15 cellular contexts compared by ENCODE assay signal in genomic region chr1:206512521-206513180, GRCh38. TPM values are rescaled to one million over a fixed set of nuclear protein-coding genes. Genes with fewer than 3 reads are reported as not detected.
DNase-seq lines count a peak whose midpoint lies in the region; ATAC-seq and TF ChIP-seq lines count a peak whose summit lies in the region.
"Had no signal": no experiment of that assay in that cellular context is flagged by ENCODE, and none has a peak within 500 bp of the region (broad histone marks: within the 10 kb centered on the region; RNA-seq: fewer than 3 reads in every experiment).

No MANE protein-coding gene starts in this region.

- H3K27ac ChIP-seq in IMR-90 (ENCODE audit: insufficient read depth, low read length) (no peak overlapping the region), lower lobe of right lung (peak overlapping the region; percentile 80), suprapubic skin (peak overlapping the region; percentile 75)
- H3K27ac ChIP-seq: HL-60 had no signal

- no peaks in the 10 kb centered on the region for H3K36me3 ChIP-seq in IMR-90 (ENCODE audit: control insufficient read depth, insufficient read depth, low read length)
- H3K36me3 ChIP-seq in lower lobe of right lung, result no peaks in the 10 kb centered on the region
- H3K36me3 ChIP-seq in suprapubic skin, result no peaks in the 10 kb centered on the region

- peak overlapping the region; percentile 61; the same call in 1 of the 2 replicates for H2BK20ac ChIP-seq in IMR-90 (ENCODE audit: low read depth, low read length)

- no peak overlapping the region for H3K4me3 ChIP-seq in IMR-90 (ENCODE audit: insufficient read depth, low read depth, low read length)
- no peak overlapping the region for H3K4me3 ChIP-seq in lower lobe of right lung
- H3K4me3 ChIP-seq in suprapubic skin, result no peak overlapping the region

- POLR2A ChIA-PET in IMR-90 (lab: Charles Lee; ENCODE audit: unreplicated experiment), result no interaction called here
- POLR2A ChIA-PET in MCF 10A (lab: Yijun Ruan, JAX), result interaction anchor here (0.7 to 1.7 kb wide), 16 partner anchors 9 to 764 kb away, joined by 3 to 10 read pairs (median 4); partner anchors contain the start of genes DYRK3 and IKBKE

- in situ Hi-C loops in IMR-90 (cut with MboI; ENCODE audit: low sequenced_read_pairs), result no loop called here

- peak overlapping the region; percentile 70 for H3K4ac ChIP-seq in IMR-90 (ENCODE audit: low read depth, low read length)

- peak overlapping the region; percentile 21; the same call in 1 of the 2 replicates for H2AK5ac ChIP-seq in IMR-90 (ENCODE audit: low read depth, low read length)

- H2AFZ ChIP-seq in IMR-90 (replicated peaks; ENCODE audit: low read length, poor library complexity), result peak overlapping the region; percentile 29

- peak overlapping the region; percentile 79 for H2AK9ac ChIP-seq in IMR-90 (replicated peaks; ENCODE audit: low read depth, low read length, poor library complexity)

- H3K79me1 ChIP-seq in IMR-90 (ENCODE audit: low read depth in 1 of 2, low read length in 2 of 2), result peaks cover 0 to 7% of the 10 kb centered on the region in 2 experiments; a peak in 1 of 4 replicates

- 75% methylated on average over 2 of the region's 11 CpGs; no CpG with 5 or more reads in 1 of the 2 experiments for WGBS in IMR-90 (ENCODE audit: extremely low coverage in 2 of 2, insufficient read length in 1 of 2), 2 experiments
- 54% methylated on average over 10 of the region's 11 CpGs for WGBS in suprapubic skin

- ATAC-seq in IMR-90 (ENCODE audit: low read depth), result no peak
- peak; percentile 46 to 59 for ATAC-seq in lower lobe of right lung
- ATAC-seq: activated CD4-positive, alpha-beta T cell treated with anti-CD3 and anti-CD28 coated beads for 36 hours; natural killer cell; T-helper 17 cell had no signal

- no peak overlapping the region for H3K23ac ChIP-seq in IMR-90 (ENCODE audit: low read depth, low read length)

- H4K20me1 ChIP-seq in IMR-90 (ENCODE audit: insufficient read depth, low read length), result no peaks in the 10 kb centered on the region

- H2BK120ac ChIP-seq in IMR-90 (ENCODE audit: low read depth, low read length), result peak overlapping the region; percentile 79

- peak overlapping the region; percentile 99 for H3K27ac Mint-ChIP-seq in MCF 10A (ENCODE audit: low read depth, unreplicated experiment)
- H3K27ac Mint-ChIP-seq: activated CD4-positive, alpha-beta T cell treated with anti-CD3 and anti-CD28 coated beads for 36 hours; activated naive CD8-positive, alpha-beta T cell treated with anti-CD3 and anti-CD28 coated beads for 36 hours; natural killer cell; stimulated activated naive CD8-positive, alpha-beta T cell treated with anti-CD3 and anti-CD28 coated beads, Interleukin-15, Interleukin-2, amounts not matched to agents 100 ng/mL and 50 ng/mL, for 24 hours; T-helper 17 cell had no signal

- no peak overlapping the region for H3K56ac ChIP-seq in IMR-90 (ENCODE audit: extremely low read depth, insufficient read depth, low read length)

- H3K9me3 Mint-ChIP-seq in MCF 10A (ENCODE audit: unreplicated experiment), result no peaks in the 10 kb centered on the region
- H3K9me3 Mint-ChIP-seq: activated naive CD8-positive, alpha-beta T cell treated with anti-CD3 and anti-CD28 coated beads for 36 hours; natural killer cell; stimulated activated naive CD8-positive, alpha-beta T cell treated with anti-CD3 and anti-CD28 coated beads, Interleukin-15, Interleukin-2, amounts not matched to agents 100 ng/mL and 50 ng/mL, for 24 hours had no signal

- dilution Hi-C loops in IMR-90 (cut with HindIII; ENCODE audit: low sequenced_read_pairs, unreplicated experiment), result no loop called here

- DNase-seq in IMR-90 (no peak), MCF 10A (ENCODE audit: unreplicated experiment) (no peak), lower lobe of right lung (no peak), suprapubic skin (ENCODE audit: low spot score in 2 of 2) (no peak), glomerular visceral epithelial cell (ENCODE audit: extremely low spot score) (no peak), NCI-H1105 treated with DMSO at 0.1 percent for 48 hours (lab: John Stamatoyannopoulos, UW) (no peak), NCI-H1436 (lab: John Stamatoyannopoulos, UW) (no peak), GDM1 (lab: John Stamatoyannopoulos, UW) (no peak)
- DNase-seq: activated CD4-positive, alpha-beta T cell treated with anti-CD3 and anti-CD28 coated beads for 36 hours; activated naive CD8-positive, alpha-beta T cell treated with anti-CD3 and anti-CD28 coated beads for 36 hours; Karpas-422; natural killer cell; T-helper 17 cell had no signal

- no peak overlapping the region for H3K4me2 ChIP-seq in IMR-90 (ENCODE audit: low read depth, low read length)

- no peak overlapping the region for H3K18ac ChIP-seq in IMR-90 (ENCODE audit: low read depth, low read length)

- H3K9ac ChIP-seq in IMR-90 (ENCODE audit: low read depth, low read length), result no peak overlapping the region

- no peak overlapping the region for H2BK15ac ChIP-seq in IMR-90 (ENCODE audit: low read depth, low read length)

- TF ChIP-seq POLR2A in IMR-90 (IDR thresholded peaks at IDR 0.05; ENCODE audit: low read depth, low read length), result no peak
- TF ChIP-seq POLR2A in suprapubic skin (IDR thresholded peaks at IDR 0.05), result no peak

- intact Hi-C loops in IMR-90 (cut with micrococcal nuclease) (no loop called here), MCF 10A (cut with micrococcal nuclease) (loop anchor here (1.0 kb wide), 1 partner anchor 13 kb away; no protein-coding TSS in a partner anchor), lower lobe of right lung (cut with DNase I) (no loop called here)

- H3K27me3 ChIP-seq in IMR-90 (ENCODE audit: control insufficient read depth, insufficient read depth, low read length), result no peaks in the 10 kb centered on the region
- H3K27me3 ChIP-seq in lower lobe of right lung (ENCODE audit: low read depth), result peaks cover 4% of the 10 kb centered on the region
- no peaks in the 10 kb centered on the region for H3K27me3 ChIP-seq in suprapubic skin

- H3K4me3 Mint-ChIP-seq in MCF 10A (ENCODE audit: unreplicated experiment), result peak overlapping the region; percentile 59
- H3K4me3 Mint-ChIP-seq: activated CD4-positive, alpha-beta T cell treated with anti-CD3 and anti-CD28 coated beads for 36 hours; activated naive CD8-positive, alpha-beta T cell treated with anti-CD3 and anti-CD28 coated beads for 36 hours; natural killer cell; stimulated activated naive CD8-positive, alpha-beta T cell treated with anti-CD3 and anti-CD28 coated beads, Interleukin-15, Interleukin-2, amounts not matched to agents 100 ng/mL and 50 ng/mL, for 24 hours; T-helper 17 cell had no signal

- H3K27me3 Mint-ChIP-seq in MCF 10A (ENCODE audit: insufficient read depth, unreplicated experiment), result no peaks in the 10 kb centered on the region

- H3K4me1 ChIP-seq in IMR-90 (ENCODE audit: control insufficient read depth, insufficient read depth, low read length) (peaks cover 25% of the 10 kb centered on the region), lower lobe of right lung (peaks cover 78% of the 10 kb centered on the region), suprapubic skin (peaks cover 75% of the 10 kb centered on the region)

- H3K9me1 ChIP-seq in IMR-90 (ENCODE audit: insufficient read depth, low read length), result peaks cover 10% of the 10 kb centered on the region; the same call in 1 of the 2 replicates

- H4K5ac ChIP-seq in IMR-90 (ENCODE audit: low read depth, low read length), result no peak overlapping the region

- peaks cover 9% of the 10 kb centered on the region for H3K36me3 Mint-ChIP-seq in MCF 10A (ENCODE audit: insufficient read depth, unreplicated experiment)
- H3K36me3 Mint-ChIP-seq: activated naive CD8-positive, alpha-beta T cell treated with anti-CD3 and anti-CD28 coated beads for 36 hours; natural killer cell had no signal

- TF ChIP-seq RAD21 in IMR-90 (IDR thresholded peaks at IDR 0.05; ENCODE audit: low read length), result no peak

- TF ChIP-seq CTCF in IMR-90 (conservative IDR thresholded peaks at IDR 0.05; ENCODE audit: low read depth, low read length), result no peak
- no peak for TF ChIP-seq CTCF in MCF 10A (IDR thresholded peaks at IDR 0.05; ENCODE audit: unreplicated experiment)
- no peak for TF ChIP-seq CTCF in lower lobe of right lung (IDR thresholded peaks at IDR 0.05)
- TF ChIP-seq CTCF in suprapubic skin (IDR thresholded peaks at IDR 0.05), result no peak

- BruUV-seq in IMR-90 (replicated peaks; lab: Mats Ljungman, UMichigan) (no TSS peak), MCF 10A (replicated peaks; lab: Mats Ljungman, UMichigan) (no TSS peak)

- H3K9me3 ChIP-seq in IMR-90 (ENCODE audit: control insufficient read depth, insufficient read depth, low read length), result no peaks in the 10 kb centered on the region
- H3K9me3 ChIP-seq in lower lobe of right lung, result no peaks in the 10 kb centered on the region
- no peaks in the 10 kb centered on the region for H3K9me3 ChIP-seq in suprapubic skin

- TF ChIP-seq EP300 in suprapubic skin (IDR thresholded peaks at IDR 0.05), result no peak

- no peak overlapping the region for H2BK5ac ChIP-seq in IMR-90 (ENCODE audit: low read depth, low read length, poor library complexity, severe bottlenecking)

- peak overlapping the region in 1 of 2 experiments; percentile 66; a peak in 2 of 4 replicates for H4K8ac ChIP-seq in IMR-90 (ENCODE audit: low read depth in 2 of 2, low read length in 2 of 2)

- H3K14ac ChIP-seq in IMR-90 (replicated peaks; ENCODE audit: low read depth, low read length), result no peak overlapping the region

- H4K91ac ChIP-seq in IMR-90 (ENCODE audit: insufficient read depth, low read depth, low read length), result no peak overlapping the region

- CTCF ChIA-PET in IMR-90 (lab: Yijun Ruan, JAX) (no interaction called here), MCF 10A (lab: Yijun Ruan, JAX) (interaction anchor here (0.8 to 2.4 kb wide), 10 partner anchors 9 to 73 kb away, joined by 3 to 16 read pairs (median 5); no protein-coding TSS in a partner anchor)

- peaks cover 77% of the 10 kb centered on the region for H3K4me1 Mint-ChIP-seq in MCF 10A (ENCODE audit: insufficient read depth, unreplicated experiment)

RNA-seq across cellular contexts. Expression of gene RASSF5, which starts 5.3 kb away (rescaled TPM):
- 0.18 and 0.56 TPM in 2 replicates for total RNA-seq in IMR-90 (2012; rRNA removed)
- 1.1 TPM in 2 replicates for polyA plus RNA-seq in IMR-90 (2012; rRNA removed)
- 0.39 and 1.2 TPM in 2 replicates for polyA plus RNA-seq in IMR-90 (2012; cell fraction: cytosol; rRNA removed)
- polyA plus RNA-seq in IMR-90 (2012; cell fraction: nucleus; rRNA removed; ENCODE audit: low replicate concordance), result 2.3 and 3.2 TPM in 2 replicates
- 8.3 and 9.6 TPM in 2 replicates for total RNA-seq in MCF 10A (2022)
- total RNA-seq in lower lobe of right lung, result 48.2 TPM
- total RNA-seq in suprapubic skin, result 10 to 100 TPM; 34.8 to 74.5 (median 64.9) TPM

RNA-seq across cellular contexts. Expression of gene IKBKE, which starts 42.4 kb away (rescaled TPM):
- 21.4 and 24.0 TPM in 2 replicates for total RNA-seq in IMR-90 (2012; rRNA removed)
- polyA plus RNA-seq in IMR-90 (2012; rRNA removed), result 20.3 and 21.0 TPM in 2 replicates
- polyA plus RNA-seq in IMR-90 (2012; cell fraction: cytosol; rRNA removed), result 14.8 and 17.1 TPM in 2 replicates
- polyA plus RNA-seq in IMR-90 (2012; cell fraction: nucleus; rRNA removed; ENCODE audit: low replicate concordance), result 47.3 and 62.4 TPM in 2 replicates
- total RNA-seq in MCF 10A (2022), result 7.1 and 12.1 TPM in 2 replicates
- total RNA-seq in lower lobe of right lung, result 12.5 TPM
- 10 to 100 TPM in 3 of 4 donors, 1 to 10 TPM in 1; 5.7 to 27.0 (median 17.4) TPM for total RNA-seq in suprapubic skin
